In the genomic region with DNA sequence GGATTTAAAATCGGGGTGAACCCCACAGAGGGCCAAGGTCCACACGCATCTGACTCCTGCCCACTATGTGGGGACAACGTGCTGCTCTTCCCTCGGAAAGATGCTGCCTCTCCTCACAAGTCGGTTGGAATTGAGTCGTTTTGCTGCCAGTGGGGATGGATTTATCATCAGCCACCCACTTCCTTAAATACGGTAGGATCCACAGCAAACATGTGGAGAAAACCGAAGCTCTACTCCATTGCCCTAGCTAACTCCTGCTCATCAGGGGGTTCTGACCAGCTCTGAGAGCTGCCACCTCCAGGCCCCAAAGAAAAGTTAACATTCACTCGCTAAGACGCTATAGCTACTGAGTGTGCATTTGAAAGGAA, we compare ENCODE assay signal across 8 cellular contexts.
DNase-seq lines count a peak whose midpoint lies in the region; ATAC-seq and TF ChIP-seq lines count a peak whose summit lies in the region.

No MANE protein-coding gene starts in this region.

- H3K9me3 ChIP-seq in gastrocnemius medialis = no peaks in the 10 kb centered on the region

- peak overlapping the region; percentile 64 to 91 (median 74) for H3K4me3 ChIP-seq in gastrocnemius medialis

- peaks cover 32% of the 10 kb centered on the region for H3K4me1 Mint-ChIP-seq in activated T-helper 17 cell treated with anti-CD3 and anti-CD28 coated beads, Interleukin-2, amount 50 U/mL, for 72 hours

- no peaks in the 10 kb centered on the region for H3K9me3 Mint-ChIP-seq in activated T-helper 17 cell treated with anti-CD3 and anti-CD28 coated beads, Interleukin-2, amount 50 U/mL, for 72 hours

- peaks cover 19% of the 10 kb centered on the region for H3K36me3 Mint-ChIP-seq in activated T-helper 17 cell treated with anti-CD3 and anti-CD28 coated beads, Interleukin-2, amount 50 U/mL, for 72 hours (ENCODE audit: low read depth)

- in situ Hi-C loops in gastrocnemius medialis (cut with MboI; ENCODE audit: low sequenced_read_pairs in 4 of 4) = loop anchor here in 1 of 4 donors (25.0 kb wide), 1 partner anchor 221 kb away; no protein-coding TSS in a partner anchor

- no peak for TF ChIP-seq CTCF in gastrocnemius medialis (IDR thresholded peaks at IDR 0.05 in 4 of 5, conservative IDR thresholded peaks at IDR 0.05 in 1 of 5)

- peak overlapping the region; percentile 89 for H3K4me3 Mint-ChIP-seq in activated T-helper 17 cell treated with anti-CD3 and anti-CD28 coated beads, Interleukin-2, amount 50 U/mL, for 72 hours

- no peaks in the 10 kb centered on the region for H3K36me3 ChIP-seq in gastrocnemius medialis

- H3K27ac Mint-ChIP-seq in activated T-helper 17 cell treated with anti-CD3 and anti-CD28 coated beads, Interleukin-2, amount 50 U/mL, for 72 hours = peak overlapping the region; percentile 96

- peaks cover 5% of the 10 kb centered on the region in 2 donors for H3K4me1 ChIP-seq in gastrocnemius medialis

- intact Hi-C loops in gastrocnemius medialis (cut with DNase I; ENCODE audit: low total_unique reads) = loop anchor here (10.0 kb wide), 1 partner anchor 79 kb away; no protein-coding TSS in a partner anchor

- H3K27me3 ChIP-seq in gastrocnemius medialis = peaks cover 0 to 18% (median 15%) of the 10 kb centered on the region in 3 donors

- peak; percentile 19 for DNase-seq in stimulated activated CD4-positive, alpha-beta T cell treated with anti-CD3 and anti-CD28 coated beads, Interleukin-15, amount 100 ng/mL, for 24 hours
- no peak for DNase-seq in stimulated activated CD4-positive, alpha-beta T cell treated with anti-CD3 and anti-CD28 coated beads, Interleukin-12 subunit alpha, Interleukin-12 subunit beta, amount 100 ng/mL, for 4 hours
- peak; percentile 69 for DNase-seq in LHCN-M2 (ENCODE audit: low read depth)
- peak; percentile 64 for DNase-seq in hepatic stellate cell (ENCODE audit: low spot score)
- no peak for DNase-seq in gastrocnemius medialis
- DNase-seq in mesenteric fat pad (ENCODE audit: low spot score) = no peak

- peak; percentile 39 for ATAC-seq in activated T-helper 17 cell treated with anti-CD3 and anti-CD28 coated beads, Interleukin-2, amount 50 U/mL, for 72 hours (replicated peaks)
- ATAC-seq in gastrocnemius medialis (peak in 1 of 2 donors; percentile 42), GM18867 (IDR thresholded peaks at IDR 0.05; ENCODE audit: unreplicated experiment) (no peak)

- TF ChIP-seq POLR2A in gastrocnemius medialis (IDR thresholded peaks at IDR 0.05) = no peak

- peak overlapping the region in 3 of 4 donors; percentile 3 to 78 (median 65) for H3K27ac ChIP-seq in gastrocnemius medialis

- H3K27me3 Mint-ChIP-seq in activated T-helper 17 cell treated with anti-CD3 and anti-CD28 coated beads, Interleukin-2, amount 50 U/mL, for 72 hours = no peaks in the 10 kb centered on the region

Comparison
In these comparisons a context has a peak if more than half of its experiments do, and no peak if none do; other contexts are left out.
1. DNase-seq: peak in stimulated activated CD4-positive, alpha-beta T cell treated with anti-CD3 and anti-CD28 coated beads, Interleukin-15, amount 100 ng/mL, for 24 hours (single experiment), LHCN-M2 (single experiment) and hepatic stellate cell (single experiment); none in stimulated activated CD4-positive, alpha-beta T cell treated with anti-CD3 and anti-CD28 coated beads, Interleukin-12 subunit alpha, Interleukin-12 subunit beta, amount 100 ng/mL, for 4 hours (single experiment), gastrocnemius medialis (0 of 2) and mesenteric fat pad (single experiment).